11 cellular contexts compared by ENCODE assay signal in genomic region chr1:100414693-100415092, GRCh38.
DNase-seq lines count a peak whose midpoint lies in the region; ATAC-seq and TF ChIP-seq lines count a peak whose summit lies in the region.
"Had no signal": no experiment of that assay in that cellular context is flagged by ENCODE, and none has a peak within 500 bp of the region (broad histone marks: within the 10 kb centered on the region; RNA-seq: fewer than 3 reads in every experiment).

No MANE protein-coding gene starts in this region.

- no peak for TF ChIP-seq CTCF in breast epithelium (IDR thresholded peaks at IDR 0.05)
- no peak for TF ChIP-seq CTCF in MCF 10A (IDR thresholded peaks at IDR 0.05; ENCODE audit: unreplicated experiment)
- no peak for TF ChIP-seq CTCF in mesothelial cell of epicardium (IDR thresholded peaks at IDR 0.05; ENCODE audit: unreplicated experiment)

- peak in 1 of 2 donors; percentile 22 for DNase-seq in breast epithelium (ENCODE audit: low spot score in 2 of 2)
- no peak for DNase-seq in MCF 10A (ENCODE audit: unreplicated experiment)
- no peak for DNase-seq in activated CD4-positive, alpha-beta memory T cell treated with anti-CD3 and anti-CD28 coated beads for 36 hours
- no peak for DNase-seq in mesothelial cell of epicardium (ENCODE audit: low spot score in 2 of 2, unreplicated experiment in 2 of 2)
- DNase-seq in NK-92 treated with Interleukin-12 subunit alpha and Interleukin-12 subunit beta, amount 100 ng/mL, for 24 hours (lab: John Stamatoyannopoulos, UW), result no peak
- DNase-seq in NCI-H82 (lab: John Stamatoyannopoulos, UW), result no peak
- no peak for DNase-seq in cardiac septum (ENCODE audit: low spot score)
- DNase-seq: C1 segment of cervical spinal cord, sigmoid colon had no signal

- H3K27ac ChIP-seq in breast epithelium, result peak overlapping the region; percentile 60 to 78
- H3K27ac ChIP-seq: PC-9, sigmoid colon had no signal

- no peak for TF ChIP-seq POLR2A in breast epithelium (IDR thresholded peaks at IDR 0.05)

- CTCF ChIA-PET in MCF 10A (lab: Yijun Ruan, JAX), result interaction anchor here (1.0 kb wide), 1 partner anchor 57 kb away, joined by 4 read pairs; no protein-coding TSS in a partner anchor
- CTCF ChIA-PET in activated CD4-positive, alpha-beta memory T cell treated with anti-CD3 and anti-CD28 coated beads for 36 hours (lab: Charles Lee), result interaction anchor here (0.6 to 2.9 kb wide), 4 partner anchors 18 to 44 kb away, joined by 3 to 7 read pairs (median 5); no protein-coding TSS in a partner anchor

- H3K4me1 Mint-ChIP-seq in MCF 10A (ENCODE audit: insufficient read depth, unreplicated experiment) (no peaks in the 10 kb centered on the region), mesothelial cell of epicardium (peaks cover 42% of the 10 kb centered on the region)
- H3K4me1 Mint-ChIP-seq in activated CD4-positive, alpha-beta memory T cell treated with anti-CD3 and anti-CD28 coated beads for 36 hours (ENCODE audit: low read depth), result peaks cover 72% of the 10 kb centered on the region

- no peak overlapping the region for H3K27ac Mint-ChIP-seq in MCF 10A (ENCODE audit: low read depth, unreplicated experiment)
- H3K27ac Mint-ChIP-seq in activated CD4-positive, alpha-beta memory T cell treated with anti-CD3 and anti-CD28 coated beads for 36 hours, result peak overlapping the region; percentile 90
- H3K27ac Mint-ChIP-seq in mesothelial cell of epicardium, result peak overlapping the region; percentile 43

- H3K4me3 Mint-ChIP-seq in MCF 10A (ENCODE audit: unreplicated experiment) (no peak overlapping the region), mesothelial cell of epicardium (no peak overlapping the region)
- H3K4me3 Mint-ChIP-seq in activated CD4-positive, alpha-beta memory T cell treated with anti-CD3 and anti-CD28 coated beads for 36 hours, result peak overlapping the region; percentile 39

- H3K36me3 Mint-ChIP-seq in MCF 10A (ENCODE audit: insufficient read depth, unreplicated experiment), result no peaks in the 10 kb centered on the region
- H3K36me3 Mint-ChIP-seq in activated CD4-positive, alpha-beta memory T cell treated with anti-CD3 and anti-CD28 coated beads for 36 hours, result peaks cover 32% of the 10 kb centered on the region
- H3K36me3 Mint-ChIP-seq in mesothelial cell of epicardium, result peaks cover 11% of the 10 kb centered on the region

- no TSS peak for BruUV-seq in MCF 10A (replicated peaks; lab: Mats Ljungman, UMichigan)

- H3K4me3 ChIP-seq in breast epithelium, result no peak overlapping the region
- H3K4me3 ChIP-seq: PC-9, sigmoid colon had no signal

- H3K36me3 ChIP-seq in breast epithelium, result no peaks in the 10 kb centered on the region
- H3K36me3 ChIP-seq: sigmoid colon had no signal

- intact Hi-C loops in breast epithelium (cut with DNase I; ENCODE audit: low total_unique reads) (no loop called here), MCF 10A (cut with micrococcal nuclease) (no loop called here), cardiac septum (cut with DNase I) (no loop called here)
- intact Hi-C loops in activated CD4-positive, alpha-beta memory T cell treated with anti-CD3 and anti-CD28 coated beads for 36 hours (cut with micrococcal nuclease), result loop anchor here (1.0 to 2.0 kb wide), 3 partner anchors 9 to 14 kb away; no protein-coding TSS in a partner anchor

- H3K9me3 ChIP-seq in breast epithelium, result no peaks in the 10 kb centered on the region
- H3K9me3 ChIP-seq: sigmoid colon had no signal

- H3K27me3 Mint-ChIP-seq in MCF 10A (ENCODE audit: insufficient read depth, unreplicated experiment), result no peaks in the 10 kb centered on the region
- no peaks in the 10 kb centered on the region for H3K27me3 Mint-ChIP-seq in activated CD4-positive, alpha-beta memory T cell treated with anti-CD3 and anti-CD28 coated beads for 36 hours
- H3K27me3 Mint-ChIP-seq in mesothelial cell of epicardium (ENCODE audit: low read depth), result no peaks in the 10 kb centered on the region

- POLR2A ChIA-PET in MCF 10A (lab: Yijun Ruan, JAX), result interaction anchor here (0.6 to 1.5 kb wide), 4 partner anchors 10 to 61 kb away, joined by 3 to 7 read pairs (median 3); no protein-coding TSS in a partner anchor
- POLR2A ChIA-PET in activated CD4-positive, alpha-beta memory T cell treated with anti-CD3 and anti-CD28 coated beads for 36 hours (lab: Charles Lee), result interaction anchor here (0.6 to 3.4 kb wide), 6 partner anchors 9 to 30 kb away, joined by 3 to 11 read pairs (median 3); no protein-coding TSS in a partner anchor

- ATAC-seq in GM21526 (IDR thresholded peaks at IDR 0.05; ENCODE audit: low FRiP score, unreplicated experiment), result no peak

- H3K4me1 ChIP-seq in breast epithelium, result no peaks in the 10 kb centered on the region
- H3K4me1 ChIP-seq: sigmoid colon had no signal

- H3K9me3 Mint-ChIP-seq in MCF 10A (ENCODE audit: unreplicated experiment) (no peaks in the 10 kb centered on the region), mesothelial cell of epicardium (peaks cover 9% of the 10 kb centered on the region)
- H3K9me3 Mint-ChIP-seq in activated CD4-positive, alpha-beta memory T cell treated with anti-CD3 and anti-CD28 coated beads for 36 hours, result peaks cover 8% of the 10 kb centered on the region

- no peaks in the 10 kb centered on the region for H3K27me3 ChIP-seq in breast epithelium
- H3K27me3 ChIP-seq: sigmoid colon had no signal
